Comparison of ENCODE assay signal across 9 cellular contexts in genomic region chr3:73029321-73029796, GRCh38. TPM values are rescaled to one million over a fixed set of nuclear protein-coding genes. Genes with fewer than 3 reads are reported as not detected.
DNase-seq lines count a peak whose midpoint lies in the region; ATAC-seq and TF ChIP-seq lines count a peak whose summit lies in the region.
"Had no signal": no experiment of that assay in that cellular context is flagged by ENCODE, and none has a peak within 500 bp of the region (broad histone marks: within the 10 kb centered on the region; RNA-seq: fewer than 3 reads in every experiment).

No MANE protein-coding gene starts in this region.

- peak overlapping the region in 1 of 4 donors; percentile 70 for H3K4me3 Mint-ChIP-seq in IgD-negative memory B cell
- H3K4me3 Mint-ChIP-seq: stimulated activated naive B cell treated with anti-CD40 and anti-IgM and Interleukin-4, amounts not matched to agents 10 μg/mL and 1 μg/mL and 100 μg/mL, for 72 hours had no signal

- no peaks in the 10 kb centered on the region for H3K79me1 ChIP-seq in mesenchymal stem cell (replicated peaks; ENCODE audit: low read length, poor library complexity, severe bottlenecking)

- H2AK5ac ChIP-seq in mesenchymal stem cell (ENCODE audit: low read length, severe bottlenecking) = no peak overlapping the region

- WGBS in mammary epithelial cell (ENCODE audit: low coverage, missing lambda C conversion rate) = 0% methylated on average over 1 of the region's 1 CpG
- WGBS in mesenchymal stem cell = 11% methylated on average over 1 of the region's 1 CpG

- H3K27me3 Mint-ChIP-seq in IgD-negative memory B cell = no peaks in the 10 kb centered on the region
- H3K27me3 Mint-ChIP-seq: stimulated activated naive B cell treated with anti-CD40 and anti-IgM and Interleukin-4, amounts not matched to agents 10 μg/mL and 1 μg/mL and 100 μg/mL, for 72 hours had no signal

- H3K18ac ChIP-seq in mesenchymal stem cell (ENCODE audit: low read depth in 1 of 2, low read length in 2 of 2) = no peak overlapping the region

- no peak for ATAC-seq in HG03095 (IDR thresholded peaks at IDR 0.05; ENCODE audit: unreplicated experiment)

- H3K4me3 ChIP-seq in mammary epithelial cell (replicated peaks in 1 of 3; ENCODE audit: insufficient read depth in 1 of 3, low read depth in 2 of 3, low read length in 3 of 3) (no peak overlapping the region), mesenchymal stem cell (ENCODE audit: insufficient read depth in 1 of 2, low read depth in 1 of 2, low read length in 2 of 2) (no peak overlapping the region)

- H3K4me1 ChIP-seq in mammary epithelial cell (ENCODE audit: insufficient read depth, low read length) (peaks cover 27% of the 10 kb centered on the region), mesenchymal stem cell (ENCODE audit: control insufficient read depth, insufficient read depth, low read depth, low read length) (peaks cover 3% of the 10 kb centered on the region)

- H3K9me3 ChIP-seq in mammary epithelial cell (replicated peaks; ENCODE audit: insufficient read depth, low read length) (no peaks in the 10 kb centered on the region), mesenchymal stem cell (ENCODE audit: control insufficient read depth, low read length) (no peaks in the 10 kb centered on the region)

- no peak overlapping the region for H3K23ac ChIP-seq in mesenchymal stem cell (ENCODE audit: low read length in 2 of 2)

- H3K79me2 ChIP-seq in mammary epithelial cell (ENCODE audit: insufficient read depth, low read length) = peaks cover 99% of the 10 kb centered on the region

- BruUV-seq in mammary epithelial cell (replicated peaks; lab: Mats Ljungman, UMichigan) = no TSS peak

- no peak overlapping the region for H2BK15ac ChIP-seq in mesenchymal stem cell (ENCODE audit: low read depth, poor library complexity, severe bottlenecking)

- in situ Hi-C loops in mammary epithelial cell (cut with MboI; ENCODE audit: low sequenced_read_pairs in 2 of 2) = no loop called here

- peak overlapping the region in 2 of 3 donors; percentile 3 to 46 for H3K27ac Mint-ChIP-seq in IgD-negative memory B cell
- H3K27ac Mint-ChIP-seq: stimulated activated naive B cell treated with anti-CD40 and anti-IgM and Interleukin-4, amounts not matched to agents 10 μg/mL and 1 μg/mL and 100 μg/mL, for 72 hours had no signal

- peak overlapping the region in 1 of 2 experiments; percentile 38 for H3K14ac ChIP-seq in mesenchymal stem cell (ENCODE audit: low read length in 2 of 2)

- H3K9me3 Mint-ChIP-seq in IgD-negative memory B cell = no peaks in the 10 kb centered on the region

- H3K27ac ChIP-seq in mammary epithelial cell (ENCODE audit: insufficient read depth, low read depth, low read length) (peak overlapping the region; percentile 45), mesenchymal stem cell (ENCODE audit: low read length, poor library complexity, severe bottlenecking) (peak overlapping the region; percentile 47)

- H3K27me3 ChIP-seq in mammary epithelial cell (ENCODE audit: insufficient read depth, low read length) = no peaks in the 10 kb centered on the region
- no peaks in the 10 kb centered on the region for H3K27me3 ChIP-seq in mesenchymal stem cell (ENCODE audit: control insufficient read depth in 1 of 2, insufficient read depth in 1 of 2, low read length in 2 of 2)

- peaks cover 9% of the 10 kb centered on the region for H3K36me3 Mint-ChIP-seq in IgD-negative memory B cell

- H3K4me1 Mint-ChIP-seq in IgD-negative memory B cell = peaks cover 47 to 67% (median 49%) of the 10 kb centered on the region in 3 donors

- no peak overlapping the region for H3K9ac ChIP-seq in mammary epithelial cell (ENCODE audit: insufficient read depth, low read length)
- peak overlapping the region; percentile 52 for H3K9ac ChIP-seq in mesenchymal stem cell (ENCODE audit: low read length)

- DNase-seq in AG20443 (ENCODE audit: low spot score) = peak; percentile 71
- DNase-seq in mammary epithelial cell = peak; percentile 94
- DNase-seq in mesenchymal stem cell = peak; percentile 88
- no peak for DNase-seq in NCI-H1436 treated with DMSO at 0.1 percent for 48 hours (lab: John Stamatoyannopoulos, UW)
- no peak for DNase-seq in NCI-H524 treated with DMSO at 0.1 percent for 48 hours (lab: John Stamatoyannopoulos, UW)
- DNase-seq in NCI-H187 treated with DMSO at 0.1 percent for 48 hours (lab: John Stamatoyannopoulos, UW) = no peak
- DNase-seq: stimulated activated naive B cell treated with anti-CD40 and anti-IgM and Interleukin-4, amounts not matched to agents 10 μg/mL and 1 μg/mL and 100 μg/mL, for 72 hours had no signal

- intact Hi-C loops in mammary epithelial cell (cut with micrococcal nuclease) = loop anchor here (2.0 kb wide), 1 partner anchor 33 kb away; the partner anchor contains the start of gene PPP4R2

- H2BK5ac ChIP-seq in mesenchymal stem cell (ENCODE audit: low read depth, low read length, poor library complexity, severe bottlenecking) = no peak overlapping the region

- TF ChIP-seq CTCF in mammary epithelial cell (conservative IDR thresholded peaks at IDR 0.05 in 1 of 2, IDR thresholded peaks at IDR 0.05 in 1 of 2; ENCODE audit: extremely low read depth in 1 of 2, insufficient read depth in 1 of 2, low read depth in 1 of 2, low read length in 2 of 2) = no peak

- no peak overlapping the region for H2BK120ac ChIP-seq in mesenchymal stem cell (ENCODE audit: low read depth, low read length)

- dilution Hi-C loops in mammary epithelial cell (cut with HindIII; ENCODE audit: low sequenced_read_pairs) = no loop called here

- H3K36me3 ChIP-seq in mammary epithelial cell (ENCODE audit: insufficient read depth, low read length) = no peaks in the 10 kb centered on the region
- peaks cover 6% of the 10 kb centered on the region in 2 experiments for H3K36me3 ChIP-seq in mesenchymal stem cell (ENCODE audit: control insufficient read depth in 1 of 2, insufficient read depth in 2 of 2, low read depth in 1 of 2, low read length in 2 of 2)

- CTCF ChIA-PET in mammary epithelial cell (lab: Charles Lee; ENCODE audit: low non-redundant PET) = interaction anchor here (0.5 to 0.7 kb wide), 2 partner anchors 178 to 826 kb away, joined by 3 read pairs; no protein-coding TSS in a partner anchor

- no peak overlapping the region for H4K91ac ChIP-seq in mesenchymal stem cell (ENCODE audit: low read length)

- H2BK12ac ChIP-seq in mesenchymal stem cell (ENCODE audit: low read length in 2 of 2) = no peak overlapping the region

- H2AFZ ChIP-seq in mammary epithelial cell (ENCODE audit: low read depth, low read length) = no peak overlapping the region
- H2AFZ ChIP-seq in mesenchymal stem cell (ENCODE audit: low read depth, low read length) = no peak overlapping the region

- H3K4me2 ChIP-seq in mammary epithelial cell (ENCODE audit: insufficient read depth, low read depth, low read length) (peak overlapping the region; percentile 49), mesenchymal stem cell (ENCODE audit: low read length, poor library complexity, severe bottlenecking) (no peak overlapping the region)

- no peak overlapping the region for H4K8ac ChIP-seq in mesenchymal stem cell (ENCODE audit: low read length)

- H4K20me1 ChIP-seq in mammary epithelial cell (ENCODE audit: insufficient read depth, low read length) = peaks cover 34% of the 10 kb centered on the region

- H3K4ac ChIP-seq in mesenchymal stem cell (ENCODE audit: low read depth in 1 of 2, low read length in 2 of 2) = no peak overlapping the region

RNA-seq across cellular contexts. Expression of gene EBLN2, which starts 32.1 kb away (rescaled TPM):
- polyA plus RNA-seq in IgD-negative memory B cell (0.80 TPM), mammary epithelial cell (0.42 TPM)
- total RNA-seq in mammary epithelial cell = 1 to 10 TPM; 4.4 to 4.5 TPM
- not detected for polyA minus RNA-seq in mammary epithelial cell
- polyA plus RNA-seq in mesenchymal stem cell (2013, experiment 1 of 2) = 1.6 TPM
- polyA plus RNA-seq in mesenchymal stem cell (2013, experiment 2 of 2) = 1.4 TPM

RNA-seq across cellular contexts. Expression of gene PPP4R2, which starts 32.7 kb away (rescaled TPM):
- polyA plus RNA-seq in IgD-negative memory B cell (37.6 TPM), mammary epithelial cell (13.5 TPM)
- 10 to 100 TPM; 57.0 to 74.4 TPM for total RNA-seq in mammary epithelial cell
- polyA minus RNA-seq in mammary epithelial cell = 14.8 TPM
- polyA plus RNA-seq in mesenchymal stem cell (2013, experiment 1 of 2) = 25.2 TPM
- 26.0 TPM for polyA plus RNA-seq in mesenchymal stem cell (2013, experiment 2 of 2)

Comparison
In these comparisons a context has a peak if more than half of its experiments do, and no peak if none do; other contexts are left out.
1. DNase-seq: peak in AG20443 (single experiment), mammary epithelial cell (single experiment) and mesenchymal stem cell (single experiment); none in NCI-H1436 treated with DMSO at 0.1 percent for 48 hours (single experiment), NCI-H524 treated with DMSO at 0.1 percent for 48 hours (single experiment) and NCI-H187 treated with DMSO at 0.1 percent for 48 hours (single experiment).